In genomic region chr6:16438677-16439615, GRCh38 we compare ENCODE assay signal across 1 cellular context.
TF ChIP-seq lines count a peak whose summit lies in the region.

No MANE protein-coding gene starts in this region.

TF ChIP-seq in GM12878, 131 proteins besides CTCF, POLR2A, EP300 and RAD21 (continued from another document):
- peak; percentile 96 for TF ChIP-seq MLLT1 (IDR thresholded peaks at IDR 0.05)
